In genomic region chr19:41264581-41265375, GRCh38 we compare ENCODE assay signal across 8 cellular contexts. TPM values are rescaled to one million over a fixed set of nuclear protein-coding genes. Genes with fewer than 3 reads are reported as not detected.
DNase-seq lines count a peak whose midpoint lies in the region; ATAC-seq and TF ChIP-seq lines count a peak whose summit lies in the region.

No MANE protein-coding gene starts in this region.

- DNase-seq in CD4-positive, CD25-positive, alpha-beta regulatory T cell = peak; percentile 36 to 68 (median 38)
- DNase-seq in HCT116 (ENCODE audit: low read depth, low spot score) (no peak), RWPE1 (ENCODE audit: low spot score) (peak; percentile 52), left cardiac atrium (peak; percentile 68), renal cortical epithelial cell (ENCODE audit: low read depth) (peak; percentile 19)

- peak overlapping the region; percentile 79 for H3K4me3 ChIP-seq in CD4-positive, CD25-positive, alpha-beta regulatory T cell (ENCODE audit: low read depth, low read length)
- peak overlapping the region; percentile 89 to 94 for H3K4me3 ChIP-seq in HCT116 (replicated peaks in 1 of 2; ENCODE audit: low read depth in 1 of 2, low read length in 2 of 2)

- RAD21 ChIA-PET in HCT116 (lab: Charles Lee; ENCODE audit: low non-redundant PET in 1 of 2, low total read pairs in 2 of 2, uncharacterized antibody in 2 of 2, unreplicated experiment in 2 of 2) = interaction anchor here in 1 of 2 experiments (2.7 kb wide), 1 partner anchor 60 kb away, joined by 22 read pairs; no protein-coding TSS in a partner anchor

- TF ChIP-seq POLR2A in HCT116 (IDR thresholded peaks at IDR 0.05; ENCODE audit: borderline replicate concordance, extremely low read depth, insufficient read depth, insufficient read length) = no peak

- peak overlapping the region; percentile 100 for H3K27ac ChIP-seq in CD4-positive, CD25-positive, alpha-beta regulatory T cell (ENCODE audit: insufficient read depth, low read length, poor library complexity, severe bottlenecking)
- peak overlapping the region; percentile 100 for H3K27ac ChIP-seq in HCT116 (ENCODE audit: low read depth, low read length)
- peak overlapping the region; percentile 98 for H3K27ac ChIP-seq in RWPE1

- peak overlapping the region; percentile 100 for H3K9ac ChIP-seq in HCT116 (ENCODE audit: low read length)

- peak overlapping the region; percentile 86 to 98 (median 98) for H3K4me3 Mint-ChIP-seq in CD4-positive, CD25-positive, alpha-beta regulatory T cell
- H3K4me3 Mint-ChIP-seq in activated naive CD8-positive, alpha-beta T cell = peak overlapping the region; percentile 94

- H3K4me2 ChIP-seq in HCT116 (ENCODE audit: low read length) = peak overlapping the region; percentile 85

- POLR2A ChIA-PET in HCT116 (lab: Charles Lee) = interaction anchor here (1.1 to 3.1 kb wide), 6 partner anchors 39 to 175 kb away, joined by 3 to 22 read pairs (median 8); partner anchors contain the start of genes AXL, CYP2S1 and DMAC2
- POLR2A ChIA-PET in RWPE1 (lab: Yijun Ruan, JAX; ENCODE audit: low non-redundant PET) = interaction anchor here (0.6 kb wide), 1 partner anchor 48 kb away, joined by 3 read pairs; no protein-coding TSS in a partner anchor

- H3K36me3 Mint-ChIP-seq in CD4-positive, CD25-positive, alpha-beta regulatory T cell = peaks cover 15% of the 10 kb centered on the region
- peaks cover 2% of the 10 kb centered on the region for H3K36me3 Mint-ChIP-seq in activated naive CD8-positive, alpha-beta T cell

- no peak for TF ChIP-seq RAD21 in HCT116 (IDR thresholded peaks at IDR 0.05; ENCODE audit: low read depth)

- intact Hi-C loops in HCT116 (cut with micrococcal nuclease) (loop anchor here (5.0 kb wide), 3 partner anchors 37 to 602 kb away; no protein-coding TSS in a partner anchor), left cardiac atrium (cut with DNase I) (loop anchor here in 1 of 2 donors (2.0 kb wide), 1 partner anchor 44 kb away; no protein-coding TSS in a partner anchor)

- H3K27ac Mint-ChIP-seq in CD4-positive, CD25-positive, alpha-beta regulatory T cell = peak overlapping the region; percentile 97 to 100 (median 100)
- peak overlapping the region; percentile 100 for H3K27ac Mint-ChIP-seq in activated naive CD8-positive, alpha-beta T cell

- ATAC-seq in CD4-positive, CD25-positive, alpha-beta regulatory T cell (ENCODE audit: low read depth in 2 of 2) = no peak
- ATAC-seq in HCT116 (no peak), left cardiac atrium (peak; percentile 3 to 6), GM21381 (IDR thresholded peaks at IDR 0.05; ENCODE audit: unreplicated experiment) (no peak), HG03439 (IDR thresholded peaks at IDR 0.05; ENCODE audit: unreplicated experiment) (no peak)

- no peaks in the 10 kb centered on the region for H3K9me3 ChIP-seq in CD4-positive, CD25-positive, alpha-beta regulatory T cell (ENCODE audit: control insufficient read depth in 2 of 2, low read length in 2 of 2)
- H3K9me3 ChIP-seq in HCT116 (ENCODE audit: control insufficient read depth in 1 of 2, insufficient read depth in 1 of 2, low read depth in 1 of 2, low read length in 2 of 2) = no peaks in the 10 kb centered on the region

- BruUV-seq in HCT116 (replicated peaks; lab: Mats Ljungman, UMichigan) = no TSS peak

- CTCF ChIA-PET in HCT116 (lab: Charles Lee) (interaction anchor here (1.5 to 4.9 kb wide), 4 partner anchors 61 to 306 kb away, joined by 3 to 70 read pairs (median 6); no protein-coding TSS in a partner anchor), RWPE1 (lab: Yijun Ruan, JAX) (interaction anchor here (0.7 to 0.9 kb wide), 2 partner anchors 20 to 560 kb away, joined by 3 read pairs; no protein-coding TSS in a partner anchor)

- peaks cover 0 to 4% (median 0%) of the 10 kb centered on the region in 7 donors for H3K9me3 Mint-ChIP-seq in CD4-positive, CD25-positive, alpha-beta regulatory T cell
- no peaks in the 10 kb centered on the region for H3K9me3 Mint-ChIP-seq in activated naive CD8-positive, alpha-beta T cell (ENCODE audit: low read depth)

- H3K4me1 ChIP-seq in CD4-positive, CD25-positive, alpha-beta regulatory T cell (ENCODE audit: control insufficient read depth, insufficient read depth, low read length, poor library complexity, severe bottlenecking) = peaks cover 42% of the 10 kb centered on the region
- H3K4me1 ChIP-seq in HCT116 (ENCODE audit: control insufficient read depth in 1 of 2, insufficient read depth in 2 of 2, low read length in 2 of 2) = peaks cover 3 to 21% of the 10 kb centered on the region in 2 experiments; a peak in 3 of 4 replicates

- H3K79me2 ChIP-seq in HCT116 (ENCODE audit: insufficient read depth, low read length) = peaks cover 56% of the 10 kb centered on the region

- H3K27me3 ChIP-seq in CD4-positive, CD25-positive, alpha-beta regulatory T cell (ENCODE audit: control insufficient read depth, insufficient read depth, low read length) = no peaks in the 10 kb centered on the region
- H3K27me3 ChIP-seq in HCT116 (ENCODE audit: insufficient read depth, low read length) = no peaks in the 10 kb centered on the region

- H3K36me3 ChIP-seq in CD4-positive, CD25-positive, alpha-beta regulatory T cell (ENCODE audit: control insufficient read depth, insufficient read depth, low read length) = peaks cover 26% of the 10 kb centered on the region
- peaks cover 21 to 28% of the 10 kb centered on the region in 2 experiments; a peak in 3 of 4 replicates for H3K36me3 ChIP-seq in HCT116 (ENCODE audit: control insufficient read depth in 1 of 2, insufficient read depth in 2 of 2, low read length in 2 of 2)

- no peaks in the 10 kb centered on the region for H3K9me2 ChIP-seq in HCT116 (ENCODE audit: insufficient read depth)

- H4K20me1 ChIP-seq in HCT116 (ENCODE audit: insufficient read depth) = no peaks in the 10 kb centered on the region

- no peak for TF ChIP-seq CTCF in HCT116 (IDR thresholded peaks at IDR 0.05 in 2 of 3, conservative IDR thresholded peaks at IDR 0.05 in 1 of 3; ENCODE audit: borderline replicate concordance in 1 of 3, insufficient read depth in 1 of 3, low read depth in 2 of 3, low read length in 2 of 3)
- TF ChIP-seq CTCF in RWPE1 (conservative IDR thresholded peaks at IDR 0.05; ENCODE audit: low read depth) = no peak

- peaks cover 17% of the 10 kb centered on the region for H3K27me3 Mint-ChIP-seq in CD4-positive, CD25-positive, alpha-beta regulatory T cell
- no peaks in the 10 kb centered on the region for H3K27me3 Mint-ChIP-seq in activated naive CD8-positive, alpha-beta T cell

- no peak overlapping the region for H2AFZ ChIP-seq in HCT116 (ENCODE audit: low read depth, low read length, poor library complexity, severe bottlenecking)

- H3K4me1 Mint-ChIP-seq in CD4-positive, CD25-positive, alpha-beta regulatory T cell = peaks cover 6 to 43% (median 32%) of the 10 kb centered on the region in 4 donors
- H3K4me1 Mint-ChIP-seq in activated naive CD8-positive, alpha-beta T cell (ENCODE audit: low read depth) = peaks cover 41% of the 10 kb centered on the region

TF ChIP-seq in HCT116, 20 proteins besides CTCF, POLR2A, EP300 and RAD21:
- TF ChIP-seq CBX3 (IDR thresholded peaks at IDR 0.05; ENCODE audit: low read depth) (no peak), ZFX (IDR thresholded peaks at IDR 0.05) (peak; percentile 94), ELF1 (IDR thresholded peaks at IDR 0.05; ENCODE audit: borderline replicate concordance, low read depth) (no peak), EZH2phosphoT487 (IDR thresholded peaks at IDR 0.05; ENCODE audit: borderline replicate concordance) (no peak), ZNF274 (IDR thresholded peaks at IDR 0.05; ENCODE audit: low read depth, low read length) (no peak)

RNA-seq across cellular contexts. Expression of gene HNRNPUL1, which starts 0.6 kb away (rescaled TPM):
- total RNA-seq in CD4-positive, CD25-positive, alpha-beta regulatory T cell = 354 TPM
- polyA plus RNA-seq in CD4-positive, CD25-positive, alpha-beta regulatory T cell = 10 to 100 TPM; 39.3 to 56.8 (median 45.4) TPM
- 201 TPM for total RNA-seq in HCT116 (2021; ENCODE audit: unreplicated experiment)
- 122 and 130 TPM in 2 replicates for polyA plus RNA-seq in HCT116 (2012)
- 100 to 1,000 TPM; 116 to 147 TPM for total RNA-seq in left cardiac atrium
- 68.1 and 131 TPM in 2 replicates for total RNA-seq in renal cortical epithelial cell

RNA-seq across cellular contexts. Expression of gene CCDC97, which starts 45.2 kb away (rescaled TPM):
- 43.7 TPM for total RNA-seq in CD4-positive, CD25-positive, alpha-beta regulatory T cell
- polyA plus RNA-seq in CD4-positive, CD25-positive, alpha-beta regulatory T cell = 10 to 100 TPM; 17.7 to 21.8 (median 19.6) TPM
- total RNA-seq in HCT116 (2021; ENCODE audit: unreplicated experiment) (23.0 TPM), left cardiac atrium (10 to 100 TPM; 18.0 to 18.6 TPM), renal cortical epithelial cell (5.2 and 15.0 TPM in 2 replicates)
- 19.4 and 21.3 TPM in 2 replicates for polyA plus RNA-seq in HCT116 (2012)

RNA-seq across cellular contexts. Expression of gene AXL, which starts 45.8 kb away (rescaled TPM):
- not detected for total RNA-seq in CD4-positive, CD25-positive, alpha-beta regulatory T cell
- under 1 TPM; 0.08 to 0.47 (median 0.41) TPM for polyA plus RNA-seq in CD4-positive, CD25-positive, alpha-beta regulatory T cell
- total RNA-seq in HCT116 (2021; ENCODE audit: unreplicated experiment) (47.4 TPM), left cardiac atrium (10 to 100 TPM; 27.5 to 31.8 TPM), renal cortical epithelial cell (151 and 220 TPM in 2 replicates)
- polyA plus RNA-seq in HCT116 (2012) = 48.4 and 49.6 TPM in 2 replicates

Comparison
In these comparisons a context has a peak if more than half of its experiments do, and no peak if none do; other contexts are left out.
1. ATAC-seq: peak in left cardiac atrium (2 of 2); none in CD4-positive, CD25-positive, alpha-beta regulatory T cell (0 of 2), HCT116 (single experiment), GM21381 (single experiment) and HG03439 (single experiment).
2. RNA of gene AXL, which starts 45.8 kb away (total RNA-seq): 151 to 220 TPM in renal cortical epithelial cell, 47.4 TPM in HCT116 (single experiment) and 27.5 to 31.8 TPM in left cardiac atrium; not detected in CD4-positive, CD25-positive, alpha-beta regulatory T cell (single experiment); every median in the first group is over 10 times any median in the second.
3. Peak in every context shown above with its lines, with median percentiles within 50 percentile points of each other: H3K27ac ChIP-seq.